17 cellular contexts compared by ENCODE assay signal in the genomic region with DNA sequence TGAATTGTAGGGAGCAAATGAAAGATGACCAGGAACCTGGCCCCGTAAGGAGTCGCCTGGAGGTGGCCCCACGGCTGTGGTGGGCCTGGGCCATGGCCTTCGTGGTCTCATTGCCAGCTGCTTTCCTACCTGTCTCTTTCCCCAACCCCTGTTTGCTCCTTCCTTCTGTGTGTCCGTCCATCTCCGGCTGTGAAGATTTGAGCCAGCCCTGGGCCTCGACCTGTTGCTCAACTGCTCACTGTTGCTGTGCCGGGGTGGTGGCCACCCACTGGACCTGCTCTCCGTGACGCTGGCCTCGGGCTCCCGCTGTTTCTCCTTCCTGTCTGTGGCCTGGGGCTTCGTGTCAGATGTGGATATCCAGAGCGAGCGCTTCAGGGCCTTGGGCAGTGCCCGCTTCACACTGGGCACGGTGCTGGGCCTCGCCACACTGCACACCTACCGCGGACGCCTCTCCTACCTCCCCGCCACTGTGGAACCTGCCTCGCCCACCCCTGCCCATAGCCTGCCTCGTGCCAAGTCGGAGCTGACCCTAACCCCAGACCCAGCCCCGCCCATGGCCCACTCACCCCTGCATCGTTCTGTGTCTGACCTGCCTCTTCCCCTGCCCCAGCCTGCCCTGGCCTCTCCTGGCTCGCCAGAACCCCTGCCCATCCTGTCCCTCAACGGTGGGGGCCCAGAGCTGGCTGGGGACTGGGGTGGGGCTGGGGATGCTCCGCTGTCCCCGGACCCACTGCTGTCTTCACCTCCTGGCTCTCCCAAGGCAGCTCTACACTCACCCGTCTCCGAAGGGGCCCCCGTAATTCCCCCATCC. TPM values are rescaled to one million over a fixed set of nuclear protein-coding genes. Genes with fewer than 3 reads are reported as not detected.
DNase-seq lines count a peak whose midpoint lies in the region; ATAC-seq, FAIRE-seq and TF ChIP-seq lines count a peak whose summit lies in the region.
"Had no signal": no experiment of that assay in that cellular context is flagged by ENCODE, and none has a peak within 500 bp of the region (broad histone marks: within the 10 kb centered on the region; RNA-seq: fewer than 3 reads in every experiment).

No MANE protein-coding gene starts in this region.

- 0 out of 2 replicates have a peak, but pooled peaks have one; percentile 20 for TF ChIP-seq POLR2A in GM12878 (IDR thresholded peaks at IDR 0.05; ENCODE audit: low read depth, low read length)

- H3K4me3 ChIP-seq in GM12878 (no peak overlapping the region), mesenchymal stem cell (ENCODE audit: insufficient read depth in 1 of 2, low read depth in 1 of 2, low read length in 2 of 2) (no peak overlapping the region)

- H3K27me3 Mint-ChIP-seq in activated naive CD8-positive, alpha-beta T cell treated with anti-CD3 and anti-CD28 coated beads, Interleukin-2, amount 10 ng/mL, durations not matched to agents 7 days and 5 days = no peaks in the 10 kb centered on the region
- no peaks in the 10 kb centered on the region for H3K27me3 Mint-ChIP-seq in activated naive CD8-positive, alpha-beta T cell treated with anti-CD3 and anti-CD28 coated beads, Interleukin-2, amount 50 U/mL, for 24 hours
- H3K27me3 Mint-ChIP-seq in type B pancreatic cell = no peaks in the 10 kb centered on the region
- H3K27me3 Mint-ChIP-seq: T-cell had no signal

- peaks cover 11% of the 10 kb centered on the region for H3K79me1 ChIP-seq in mesenchymal stem cell (replicated peaks; ENCODE audit: low read length, poor library complexity, severe bottlenecking)

- peaks cover 4 to 8% of the 10 kb centered on the region in 2 experiments; a peak in 3 of 4 replicates for H3K36me3 ChIP-seq in GM12878 (ENCODE audit: control insufficient read depth in 2 of 2, insufficient read depth in 2 of 2, low read length in 1 of 2)
- peaks cover 29 to 40% of the 10 kb centered on the region in 2 experiments for H3K36me3 ChIP-seq in mesenchymal stem cell (ENCODE audit: control insufficient read depth in 1 of 2, insufficient read depth in 2 of 2, low read depth in 1 of 2, low read length in 2 of 2)

- H3K27ac ChIP-seq in GM12878 (ENCODE audit: control insufficient read depth, insufficient read depth) (no peak overlapping the region), mesenchymal stem cell (ENCODE audit: low read length, poor library complexity, severe bottlenecking) (peak overlapping the region; percentile 7)
- H3K27ac ChIP-seq: parathyroid adenoma had no signal

- H3K4me2 ChIP-seq in GM12878 (ENCODE audit: control insufficient read depth, insufficient read depth) = no peak overlapping the region
- H3K4me2 ChIP-seq in mesenchymal stem cell (ENCODE audit: low read length, poor library complexity, severe bottlenecking) = no peak overlapping the region

- peak overlapping the region in 1 of 2 experiments; percentile 22 for H3K4ac ChIP-seq in mesenchymal stem cell (ENCODE audit: low read depth in 1 of 2, low read length in 2 of 2)

- H3K4me3 Mint-ChIP-seq in activated naive CD8-positive, alpha-beta T cell treated with anti-CD3 and anti-CD28 coated beads, Interleukin-2, amount 10 ng/mL, durations not matched to agents 7 days and 5 days = no peak overlapping the region
- H3K4me3 Mint-ChIP-seq in activated naive CD8-positive, alpha-beta T cell treated with anti-CD3 and anti-CD28 coated beads, Interleukin-2, amount 50 U/mL, for 24 hours = no peak overlapping the region
- peak overlapping the region; percentile 45 for H3K4me3 Mint-ChIP-seq in type B pancreatic cell
- H3K4me3 Mint-ChIP-seq: T-cell had no signal

- CTCF ChIA-PET in GM12878 (lab: Yijun Ruan, JAX) = no interaction called here

- no peak overlapping the region for H3K18ac ChIP-seq in mesenchymal stem cell (ENCODE audit: low read depth in 1 of 2, low read length in 2 of 2)

- in situ Hi-C loops in GM12878 (cut with MboI) = loop anchor here (25.0 kb wide), 1 partner anchor 1259 kb away; a partner anchor contains a TSS

- no peak for TF ChIP-seq EP300 in GM12878 (IDR thresholded peaks at IDR 0.05; ENCODE audit: borderline replicate concordance in 1 of 2, control insufficient read depth in 1 of 2, low read depth in 2 of 2, low read length in 2 of 2)

- FAIRE-seq in GM12878 (lab: Jason Lieb, UNC) = no peak
- FAIRE-seq: RCC 7860 had no signal

- H3K79me2 ChIP-seq in GM12878 (ENCODE audit: control insufficient read depth, insufficient read depth, low read length) = peaks cover 9% of the 10 kb centered on the region
- H3K79me2 ChIP-seq: parathyroid adenoma had no signal

- H3K4me1 Mint-ChIP-seq in activated naive CD8-positive, alpha-beta T cell treated with anti-CD3 and anti-CD28 coated beads, Interleukin-2, amount 10 ng/mL, durations not matched to agents 7 days and 5 days = peaks cover 26% of the 10 kb centered on the region
- H3K4me1 Mint-ChIP-seq in activated naive CD8-positive, alpha-beta T cell treated with anti-CD3 and anti-CD28 coated beads, Interleukin-2, amount 50 U/mL, for 24 hours = peaks cover 46% of the 10 kb centered on the region
- H3K4me1 Mint-ChIP-seq in type B pancreatic cell (ENCODE audit: unreplicated experiment) = peaks cover 31% of the 10 kb centered on the region

- H3K9ac ChIP-seq in GM12878 (ENCODE audit: control insufficient read depth, insufficient read depth, low read length) = no peak overlapping the region
- H3K9ac ChIP-seq in mesenchymal stem cell (ENCODE audit: low read length) = no peak overlapping the region
- H3K9ac ChIP-seq: parathyroid adenoma had no signal

- no TSS peak for BruUV-seq in GM12878 (replicated peaks; lab: Mats Ljungman, UMichigan)

- H2AK5ac ChIP-seq in mesenchymal stem cell (ENCODE audit: low read length, severe bottlenecking) = no peak overlapping the region

- RAD21 ChIA-PET in GM12878 (lab: Charles Lee; ENCODE audit: unreplicated experiment) = interaction anchor here (1.6 kb wide), 1 partner anchor 10 kb away, joined by 6 read pairs; a partner anchor contains a TSS

- H3K14ac ChIP-seq in mesenchymal stem cell (ENCODE audit: low read length in 2 of 2) = no peak overlapping the region

- peak overlapping the region; percentile 25 for H4K91ac ChIP-seq in mesenchymal stem cell (ENCODE audit: low read length)

- SMC1A ChIA-PET in GM12878 (lab: Charles Lee; ENCODE audit: uncharacterized antibody, unreplicated experiment) = no interaction called here

- ATAC-seq in activated naive CD8-positive, alpha-beta T cell treated with anti-CD3 and anti-CD28 coated beads, Interleukin-2, amount 10 ng/mL, durations not matched to agents 7 days and 5 days (ENCODE audit: low read depth) = no peak
- ATAC-seq in activated naive CD8-positive, alpha-beta T cell treated with anti-CD3 and anti-CD28 coated beads, Interleukin-2, amount 50 U/mL, for 24 hours = no peak
- no peak for ATAC-seq in GM12878
- ATAC-seq: T-cell had no signal

- H3K36me3 Mint-ChIP-seq in activated naive CD8-positive, alpha-beta T cell treated with anti-CD3 and anti-CD28 coated beads, Interleukin-2, amount 10 ng/mL, durations not matched to agents 7 days and 5 days = peaks cover 4% of the 10 kb centered on the region
- peaks cover 15% of the 10 kb centered on the region for H3K36me3 Mint-ChIP-seq in activated naive CD8-positive, alpha-beta T cell treated with anti-CD3 and anti-CD28 coated beads, Interleukin-2, amount 50 U/mL, for 24 hours (ENCODE audit: low read depth)
- peaks cover 3% of the 10 kb centered on the region for H3K36me3 Mint-ChIP-seq in type B pancreatic cell

- no peak for DNase-seq in activated naive CD8-positive, alpha-beta T cell treated with anti-CD3 and anti-CD28 coated beads, Interleukin-2, amount 10 ng/mL, durations not matched to agents 7 days and 5 days
- DNase-seq in activated naive CD8-positive, alpha-beta T cell treated with anti-CD3 and anti-CD28 coated beads, Interleukin-2, amount 50 U/mL, for 24 hours = no peak
- DNase-seq in GM12878 (ENCODE audit: low read depth, low spot score) = no peak
- DNase-seq in mesenchymal stem cell = no peak
- no peak for DNase-seq in type B pancreatic cell (ENCODE audit: extremely low spot score, unreplicated experiment)
- no peak for DNase-seq in NCI-H526 (lab: John Stamatoyannopoulos, UW)
- no peak for DNase-seq in cerebellar nuclear complex (lab: John Stamatoyannopoulos, UW)
- no peak for DNase-seq in HCEC 1CT
- DNase-seq: activated CD4-positive, CD25-positive, alpha-beta regulatory T cell treated with anti-CD3 and anti-CD28 coated beads, Interleukin-2, amount 50 U/mL, for 72 hours; activated T-cell treated with anti-CD3 and anti-CD28 coated beads for 4 hours; NCI-H2029 treated with DMSO at 0.1 percent for 48 hours; NCI-H526 treated with DMSO at 0.1 percent for 48 hours; T-cell had no signal

- no peak overlapping the region for H3K23ac ChIP-seq in mesenchymal stem cell (ENCODE audit: low read length in 2 of 2)

- H3K27ac Mint-ChIP-seq in activated naive CD8-positive, alpha-beta T cell treated with anti-CD3 and anti-CD28 coated beads, Interleukin-2, amount 10 ng/mL, durations not matched to agents 7 days and 5 days = peak overlapping the region; percentile 73
- H3K27ac Mint-ChIP-seq in activated naive CD8-positive, alpha-beta T cell treated with anti-CD3 and anti-CD28 coated beads, Interleukin-2, amount 50 U/mL, for 24 hours = no peak overlapping the region
- H3K27ac Mint-ChIP-seq in type B pancreatic cell = peak overlapping the region; percentile 56
- H3K27ac Mint-ChIP-seq: T-cell had no signal

- no peak overlapping the region for H4K8ac ChIP-seq in mesenchymal stem cell (ENCODE audit: low read length)

- no peak overlapping the region for H2BK5ac ChIP-seq in mesenchymal stem cell (ENCODE audit: low read depth, low read length, poor library complexity, severe bottlenecking)

- H3K9me3 Mint-ChIP-seq in activated naive CD8-positive, alpha-beta T cell treated with anti-CD3 and anti-CD28 coated beads, Interleukin-2, amount 10 ng/mL, durations not matched to agents 7 days and 5 days = no peaks in the 10 kb centered on the region
- no peaks in the 10 kb centered on the region for H3K9me3 Mint-ChIP-seq in activated naive CD8-positive, alpha-beta T cell treated with anti-CD3 and anti-CD28 coated beads, Interleukin-2, amount 50 U/mL, for 24 hours
- H3K9me3 Mint-ChIP-seq in type B pancreatic cell = no peaks in the 10 kb centered on the region
- H3K9me3 Mint-ChIP-seq: T-cell had no signal

- no peak overlapping the region for H2BK120ac ChIP-seq in mesenchymal stem cell (ENCODE audit: low read depth, low read length)

- no peaks in the 10 kb centered on the region for H3K27me3 ChIP-seq in GM12878 (replicated peaks in 1 of 2; ENCODE audit: control insufficient read depth in 2 of 2, insufficient read depth in 2 of 2, low read length in 1 of 2)
- H3K27me3 ChIP-seq in mesenchymal stem cell (ENCODE audit: control insufficient read depth in 1 of 2, insufficient read depth in 1 of 2, low read length in 2 of 2) = no peaks in the 10 kb centered on the region

- H2BK12ac ChIP-seq in mesenchymal stem cell (ENCODE audit: low read length in 2 of 2) = no peak overlapping the region

- no peak for TF ChIP-seq RAD21 in GM12878 (IDR thresholded peaks at IDR 0.05; ENCODE audit: insufficient read depth, low read depth, low read length)

- 95% methylated on average over 29 of the region's 34 CpGs for WGBS in GM12878 (ENCODE audit: insufficient coverage, insufficient replicate concordance, low lambda C conversion rate, missing lambda C conversion rate)
- WGBS in mesenchymal stem cell = 94% methylated on average over 34 of the region's 34 CpGs

- POLR2A ChIA-PET in activated naive CD8-positive, alpha-beta T cell treated with anti-CD3 and anti-CD28 coated beads, Interleukin-2, amount 10 ng/mL, durations not matched to agents 7 days and 5 days (lab: Charles Lee) = interaction anchor here (1.0 to 1.7 kb wide), 3 partner anchors 10 to 13 kb away, joined by 3 to 9 read pairs (median 3); a partner anchor contains a TSS
- POLR2A ChIA-PET in GM12878 (lab: Charles Lee) = interaction anchor here (0.7 kb wide), 1 partner anchor 348 kb away, joined by 4 read pairs; no protein-coding TSS in a partner anchor

- intact Hi-C loops in GM12878 (cut with micrococcal nuclease; ENCODE audit: unreplicated experiment) = no loop called here

- no peak overlapping the region for H2BK15ac ChIP-seq in mesenchymal stem cell (ENCODE audit: low read depth, poor library complexity, severe bottlenecking)

- TF ChIP-seq CTCF in GM12878 (IDR thresholded peaks at IDR 0.05 in 2 of 3, conservative IDR thresholded peaks at IDR 0.05 in 1 of 3; ENCODE audit: control insufficient read depth in 2 of 3, extremely low read depth in 1 of 3, insufficient read depth in 1 of 3, low read depth in 3 of 3, low read length in 3 of 3) = no peak
- TF ChIP-seq CTCF in type B pancreatic cell (conservative IDR thresholded peaks at IDR 0.05) = no peak

- peaks cover 10% of the 10 kb centered on the region for H3K4me1 ChIP-seq in GM12878 (ENCODE audit: control insufficient read depth, insufficient read depth, low read length)
- H3K4me1 ChIP-seq in mesenchymal stem cell (ENCODE audit: control insufficient read depth, insufficient read depth, low read depth, low read length) = peaks cover 47% of the 10 kb centered on the region

- H4K20me1 ChIP-seq in GM12878 (ENCODE audit: control insufficient read depth, insufficient read depth) = no peaks in the 10 kb centered on the region

- H2AFZ ChIP-seq in GM12878 (ENCODE audit: control insufficient read depth, low read depth, low read length) (no peak overlapping the region), mesenchymal stem cell (ENCODE audit: low read depth, low read length) (no peak overlapping the region)
- H2AFZ ChIP-seq: parathyroid adenoma had no signal

- no peaks in the 10 kb centered on the region for H3K9me3 ChIP-seq in GM12878 (replicated peaks; ENCODE audit: control insufficient read depth, insufficient read depth, low read length)
- no peaks in the 10 kb centered on the region for H3K9me3 ChIP-seq in mesenchymal stem cell (ENCODE audit: control insufficient read depth, low read length)

RNA-seq across cellular contexts. Expression of a gene that starts 8.5 kb away (rescaled TPM):
- 10 to 100 TPM; 34.0 to 34.8 TPM for total RNA-seq in activated naive CD8-positive, alpha-beta T cell treated with anti-CD3 and anti-CD28 coated beads, Interleukin-2, amount 10 ng/mL, durations not matched to agents 7 days and 5 days
- total RNA-seq in GM12878 (2013; cell fraction: nucleolus; rRNA removed) = 18.1 and 21.7 TPM in 2 replicates
- 10.5 and 10.6 TPM in 2 replicates for total RNA-seq in GM12878 (2014; rRNA removed)
- total RNA-seq in GM12878 (2014; rRNA removed; fragmentation: Illumina TruSeq; extraction: Trizol) = 7.0 and 8.1 TPM in 2 replicates
- 6.7 and 7.3 TPM in 2 replicates for total RNA-seq in GM12878 (2021)
- 5.0 TPM for polyA plus RNA-seq in GM12878 (2011; ENCODE audit: low read depth)
- polyA plus RNA-seq in GM12878 (2011; rRNA removed) = 6.0 and 9.8 TPM in 2 replicates
- polyA plus RNA-seq in GM12878 (2011; cell fraction: cytosol; rRNA removed) = 13.1 and 14.1 TPM in 2 replicates
- polyA plus RNA-seq in GM12878 (2011; cell fraction: nucleus; rRNA removed) = 10.3 and 11.2 TPM in 2 replicates
- polyA plus RNA-seq in GM12878 (2012) = 12.9 and 16.4 TPM in 2 replicates
- polyA plus RNA-seq in GM12878 (2014; fragmentation: Illumina TruSeq; extraction: Trizol) = 5.0 and 5.1 TPM in 2 replicates
- 1 to 10 TPM; 2.0 to 2.6 TPM for polyA plus RNA-seq in GM12878 (2014; fragmentation: Nextera tagmentation; extraction: Ambion mirVana)
- 9.4 and 9.7 TPM in 2 replicates for polyA plus RNA-seq in GM12878 (2014; rRNA removed)
- 1 to 10 TPM; 4.0 to 7.1 TPM for polyA plus RNA-seq in GM12878 (2016; fragmentation: Nextera tagmentation; extraction: Ambion mirVana)
- 6.6 and 9.1 TPM in 2 replicates for polyA minus RNA-seq in GM12878 (2011; rRNA and poly(A)+ RNA removed)
- 2.6 and 7.4 TPM in 2 replicates for polyA minus RNA-seq in GM12878 (2011; cell fraction: cytosol; rRNA and poly(A)+ RNA removed)
- 3.9 and 4.3 TPM in 2 replicates for polyA minus RNA-seq in GM12878 (2011; cell fraction: nucleus; rRNA and poly(A)+ RNA removed)
- 4.2 TPM for polyA plus RNA-seq in mesenchymal stem cell (2013, experiment 1 of 2)
- polyA plus RNA-seq in mesenchymal stem cell (2013, experiment 2 of 2) = 5.0 TPM
- total RNA-seq in type B pancreatic cell (ENCODE audit: low replicate concordance) = 24.5 and 31.5 TPM in 2 replicates

RNA-seq across cellular contexts. Expression of a gene that starts 9.4 kb away (rescaled TPM):
- total RNA-seq in activated naive CD8-positive, alpha-beta T cell treated with anti-CD3 and anti-CD28 coated beads, Interleukin-2, amount 10 ng/mL, durations not matched to agents 7 days and 5 days = 10 to 100 TPM; 31.4 to 31.8 TPM
- total RNA-seq in GM12878 (2013; cell fraction: nucleolus; rRNA removed) = 31.6 and 32.6 TPM in 2 replicates
- total RNA-seq in GM12878 (2014; rRNA removed) = 12.4 and 15.9 TPM in 2 replicates
- 6.5 and 7.1 TPM in 2 replicates for total RNA-seq in GM12878 (2014; rRNA removed; fragmentation: Illumina TruSeq; extraction: Trizol)
- 33.1 and 40.5 TPM in 2 replicates for total RNA-seq in GM12878 (2021)
- 3.6 TPM for polyA plus RNA-seq in GM12878 (2011; ENCODE audit: low read depth)
- polyA plus RNA-seq in GM12878 (2011; rRNA removed) = 3.0 and 5.7 TPM in 2 replicates
- polyA plus RNA-seq in GM12878 (2011; cell fraction: cytosol; rRNA removed) = 9.0 and 13.9 TPM in 2 replicates
- 35.3 and 48.6 TPM in 2 replicates for polyA plus RNA-seq in GM12878 (2011; cell fraction: nucleus; rRNA removed)
- polyA plus RNA-seq in GM12878 (2012) = 11.0 and 11.4 TPM in 2 replicates
- 2.2 and 4.7 TPM in 2 replicates for polyA plus RNA-seq in GM12878 (2014; fragmentation: Illumina TruSeq; extraction: Trizol)
- under 1 TPM; 0.37 to 0.75 TPM for polyA plus RNA-seq in GM12878 (2014; fragmentation: Nextera tagmentation; extraction: Ambion mirVana)
- polyA plus RNA-seq in GM12878 (2014; rRNA removed) = 26.4 and 31.5 TPM in 2 replicates
- 10 to 100 TPM; 29.7 to 31.7 TPM for polyA plus RNA-seq in GM12878 (2016; fragmentation: Nextera tagmentation; extraction: Ambion mirVana)
- polyA minus RNA-seq in GM12878 (2011; rRNA and poly(A)+ RNA removed) = 10.2 and 16.4 TPM in 2 replicates
- 7.8 and 8.0 TPM in 2 replicates for polyA minus RNA-seq in GM12878 (2011; cell fraction: cytosol; rRNA and poly(A)+ RNA removed)
- polyA minus RNA-seq in GM12878 (2011; cell fraction: nucleus; rRNA and poly(A)+ RNA removed) = 12.0 and 29.9 TPM in 2 replicates
- polyA plus RNA-seq in mesenchymal stem cell (2013, experiment 1 of 2) = 9.1 TPM
- 9.4 TPM for polyA plus RNA-seq in mesenchymal stem cell (2013, experiment 2 of 2)
- 44.0 and 47.1 TPM in 2 replicates for total RNA-seq in type B pancreatic cell (ENCODE audit: low replicate concordance)

RNA-seq across cellular contexts. Expression of a gene that starts 9.7 kb away (rescaled TPM):
- total RNA-seq in activated naive CD8-positive, alpha-beta T cell treated with anti-CD3 and anti-CD28 coated beads, Interleukin-2, amount 10 ng/mL, durations not matched to agents 7 days and 5 days = 1,000 to 10,000 TPM; 1,565 to 1,587 TPM
- total RNA-seq in GM12878 (2013; cell fraction: nucleolus; rRNA removed) = 289 and 293 TPM in 2 replicates
- 3,864 and 4,267 TPM in 2 replicates for total RNA-seq in GM12878 (2014; rRNA removed)
- total RNA-seq in GM12878 (2014; rRNA removed; fragmentation: Illumina TruSeq; extraction: Trizol) = 2,138 and 2,306 TPM in 2 replicates
- 2,548 and 2,593 TPM in 2 replicates for total RNA-seq in GM12878 (2021)
- polyA plus RNA-seq in GM12878 (2011; ENCODE audit: low read depth) = 2,279 TPM
- 786 and 1,901 TPM in 2 replicates for polyA plus RNA-seq in GM12878 (2011; rRNA removed)
- 2,627 and 2,723 TPM in 2 replicates for polyA plus RNA-seq in GM12878 (2011; cell fraction: cytosol; rRNA removed)
- polyA plus RNA-seq in GM12878 (2011; cell fraction: nucleus; rRNA removed) = 1,070 and 1,187 TPM in 2 replicates
- polyA plus RNA-seq in GM12878 (2012) = 3,508 and 3,752 TPM in 2 replicates
- 1,711 and 2,137 TPM in 2 replicates for polyA plus RNA-seq in GM12878 (2014; fragmentation: Illumina TruSeq; extraction: Trizol)
- 100 to 1,000 TPM; 393 to 844 TPM for polyA plus RNA-seq in GM12878 (2014; fragmentation: Nextera tagmentation; extraction: Ambion mirVana)
- 3,670 and 3,986 TPM in 2 replicates for polyA plus RNA-seq in GM12878 (2014; rRNA removed)
- polyA plus RNA-seq in GM12878 (2016; fragmentation: Nextera tagmentation; extraction: Ambion mirVana) = 1,000 to 10,000 TPM; 1,291 to 1,299 TPM
- 387 and 961 TPM in 2 replicates for polyA minus RNA-seq in GM12878 (2011; rRNA and poly(A)+ RNA removed)
- polyA minus RNA-seq in GM12878 (2011; cell fraction: cytosol; rRNA and poly(A)+ RNA removed) = 657 and 660 TPM in 2 replicates
- 152 and 213 TPM in 2 replicates for polyA minus RNA-seq in GM12878 (2011; cell fraction: nucleus; rRNA and poly(A)+ RNA removed)
- polyA plus RNA-seq in mesenchymal stem cell (2013, experiment 1 of 2) = 1,704 TPM
- polyA plus RNA-seq in mesenchymal stem cell (2013, experiment 2 of 2) = 1,641 TPM
- 1,623 and 1,815 TPM in 2 replicates for total RNA-seq in type B pancreatic cell (ENCODE audit: low replicate concordance)

RNA-seq across cellular contexts. Expression of a gene that starts 13.8 kb away (rescaled TPM):
- total RNA-seq in activated naive CD8-positive, alpha-beta T cell treated with anti-CD3 and anti-CD28 coated beads, Interleukin-2, amount 10 ng/mL, durations not matched to agents 7 days and 5 days = 1 to 10 TPM; 2.7 to 3.6 TPM
- 6.6 and 8.7 TPM in 2 replicates for total RNA-seq in GM12878 (2013; cell fraction: nucleolus; rRNA removed)
- total RNA-seq in GM12878 (2014; rRNA removed) (0.44 and 1.6 TPM in 2 replicates), GM12878 (2014; rRNA removed; fragmentation: Illumina TruSeq; extraction: Trizol) (0.31 and 0.88 TPM in 2 replicates), GM12878 (2021) (1.3 and 2.5 TPM in 2 replicates), type B pancreatic cell (ENCODE audit: low replicate concordance) (6.1 and 8.1 TPM in 2 replicates)
- polyA plus RNA-seq in GM12878 (2011; ENCODE audit: low read depth) = 0.13 TPM
- polyA plus RNA-seq in GM12878 (2011; rRNA removed) (0.10 and 0.29 TPM in 2 replicates), GM12878 (2014; fragmentation: Illumina TruSeq; extraction: Trizol) (not detected in 2 replicates), GM12878 (2014; fragmentation: Nextera tagmentation; extraction: Ambion mirVana) (not detected), GM12878 (2014; rRNA removed) (0.35 and 0.72 TPM in 2 replicates), GM12878 (2016; fragmentation: Nextera tagmentation; extraction: Ambion mirVana) (under 1 TPM in 1 of 2 experiments, not detected in 1; 0.14 TPM)
- polyA plus RNA-seq in GM12878 (2011; cell fraction: cytosol; rRNA removed) = 0.33 and 0.53 TPM in 2 replicates
- 0.81 and 1.8 TPM in 2 replicates for polyA plus RNA-seq in GM12878 (2011; cell fraction: nucleus; rRNA removed)
- polyA plus RNA-seq in GM12878 (2012) = 0.13 and 0.24 TPM in 2 replicates
- polyA minus RNA-seq in GM12878 (2011; rRNA and poly(A)+ RNA removed) = 0.44 and 1.8 TPM in 2 replicates
- polyA minus RNA-seq in GM12878 (2011; cell fraction: cytosol; rRNA and poly(A)+ RNA removed) = not detected in 2 replicates
- 5.2 and 9.2 TPM in 2 replicates for polyA minus RNA-seq in GM12878 (2011; cell fraction: nucleus; rRNA and poly(A)+ RNA removed)
- 0.03 TPM for polyA plus RNA-seq in mesenchymal stem cell (2013, experiment 1 of 2)
- 0.04 TPM for polyA plus RNA-seq in mesenchymal stem cell (2013, experiment 2 of 2)
- total RNA-seq: glomerular endothelial cell had no signal
- polyA plus RNA-seq: AG04450 had no signal

RNA-seq across cellular contexts. Expression of a gene that starts 17.3 kb away (rescaled TPM):
- 10 to 100 TPM in 1 of 2 experiments, 1 to 10 TPM in 1; 9.7 to 10.4 TPM for total RNA-seq in activated naive CD8-positive, alpha-beta T cell treated with anti-CD3 and anti-CD28 coated beads, Interleukin-2, amount 10 ng/mL, durations not matched to agents 7 days and 5 days
- 0.54 and 0.61 TPM in 2 replicates for total RNA-seq in GM12878 (2013; cell fraction: nucleolus; rRNA removed)
- total RNA-seq in GM12878 (2014; rRNA removed) (3.5 and 5.5 TPM in 2 replicates), GM12878 (2014; rRNA removed; fragmentation: Illumina TruSeq; extraction: Trizol) (1.8 and 2.3 TPM in 2 replicates), GM12878 (2021) (3.3 and 3.9 TPM in 2 replicates), type B pancreatic cell (ENCODE audit: low replicate concordance) (13.8 and 43.3 TPM in 2 replicates)
- polyA plus RNA-seq in GM12878 (2011; ENCODE audit: low read depth) = 6.3 TPM
- polyA plus RNA-seq in GM12878 (2011; rRNA removed) (1.2 and 1.7 TPM in 2 replicates), GM12878 (2014; fragmentation: Illumina TruSeq; extraction: Trizol) (1.9 TPM in 2 replicates), GM12878 (2014; fragmentation: Nextera tagmentation; extraction: Ambion mirVana) (1 to 10 TPM; 5.4 to 7.5 TPM), GM12878 (2014; rRNA removed) (1.8 and 2.7 TPM in 2 replicates), GM12878 (2016; fragmentation: Nextera tagmentation; extraction: Ambion mirVana) (1 to 10 TPM; 1.9 to 2.6 TPM)
- polyA plus RNA-seq in GM12878 (2011; cell fraction: cytosol; rRNA removed) = 2.6 and 5.5 TPM in 2 replicates
- 0.54 and 1.2 TPM in 2 replicates for polyA plus RNA-seq in GM12878 (2011; cell fraction: nucleus; rRNA removed)
- 9.7 and 10.8 TPM in 2 replicates for polyA plus RNA-seq in GM12878 (2012)
- polyA minus RNA-seq in GM12878 (2011; rRNA and poly(A)+ RNA removed) = 0.93 TPM in 1 of 2 replicates, not detected in the other
- 2.9 TPM in 1 of 2 replicates, not detected in the other for polyA minus RNA-seq in GM12878 (2011; cell fraction: cytosol; rRNA and poly(A)+ RNA removed)
- 1.9 TPM in 1 of 2 replicates, not detected in the other for polyA minus RNA-seq in GM12878 (2011; cell fraction: nucleus; rRNA and poly(A)+ RNA removed)
- 30.0 TPM for polyA plus RNA-seq in mesenchymal stem cell (2013, experiment 1 of 2)
- polyA plus RNA-seq in mesenchymal stem cell (2013, experiment 2 of 2) = 34.4 TPM
